Comparison of ENCODE assay signal across 15 cellular contexts in the genomic region with DNA sequence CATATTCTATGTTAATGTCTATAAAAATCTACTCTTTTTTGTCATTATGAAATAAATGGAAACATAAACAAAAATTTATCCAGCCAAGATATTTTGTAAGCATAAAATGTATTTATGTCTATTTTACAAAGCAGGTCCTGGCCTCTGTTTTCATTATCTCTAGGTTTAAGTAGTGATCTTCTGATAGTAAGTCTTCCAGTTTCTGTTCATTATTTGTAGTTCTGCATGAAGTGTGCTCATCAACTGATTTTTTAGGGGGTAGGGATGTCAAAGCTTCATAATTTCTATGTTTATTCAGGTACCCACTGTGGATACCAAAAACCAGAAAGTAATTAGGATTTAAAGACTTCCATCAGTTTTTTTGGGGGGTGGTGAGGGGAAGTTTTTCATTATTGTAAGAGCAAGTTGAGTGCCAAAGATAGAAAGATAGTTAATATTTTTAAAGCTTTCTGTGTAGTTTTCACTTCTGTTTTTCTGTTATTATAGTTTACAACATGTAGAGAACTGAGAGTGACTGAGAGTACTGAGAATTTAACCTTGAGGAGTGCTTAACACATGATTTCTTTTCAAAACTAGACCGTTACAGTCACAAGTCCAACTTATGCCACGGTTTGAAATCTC. TPM values are rescaled to one million over a fixed set of nuclear protein-coding genes. Genes with fewer than 3 reads are reported as not detected.
A peak's percentile ranks its signal among the peaks of the same experiment; 100 is the strongest.
DNase-seq lines count a peak whose midpoint lies in the region; ATAC-seq and TF ChIP-seq lines count a peak whose summit lies in the region.
"Had no signal": no experiment of that assay in that cellular context is flagged by ENCODE, and none has a peak within 500 bp of the region (broad histone marks: within the 10 kb centered on the region; RNA-seq: fewer than 3 reads in every experiment).

No MANE protein-coding gene starts in this region.

- H3K9me3 ChIP-seq in psoas muscle = no peaks in the 10 kb centered on the region
- H3K9me3 ChIP-seq: HAP-1, SJSA1 had no signal

- 77 to 85% (median 77%) methylated on average over 2 of the region's 2 CpGs for WGBS in psoas muscle, 3 donors

- no peaks in the 10 kb centered on the region for H3K4me1 ChIP-seq in psoas muscle
- H3K4me1 ChIP-seq: HAP-1, SJSA1 had no signal

- no peak overlapping the region for H3K27ac ChIP-seq in psoas muscle
- H3K27ac ChIP-seq: SJSA1 had no signal

- no peaks in the 10 kb centered on the region for H3K36me3 ChIP-seq in psoas muscle (ENCODE audit: insufficient read depth in 1 of 2, low read depth in 1 of 2)
- H3K36me3 ChIP-seq: HAP-1, SJSA1 had no signal

- intact Hi-C loops in psoas muscle (cut with DNase I) = no loop called here

- TF ChIP-seq CTCF in psoas muscle (IDR thresholded peaks at IDR 0.05) = no peak

- ATAC-seq in GM18498 (IDR thresholded peaks at IDR 0.05; ENCODE audit: unreplicated experiment) = peak; percentile 94
- peak; percentile 81 for ATAC-seq in GM19452 (IDR thresholded peaks at IDR 0.05; ENCODE audit: unreplicated experiment)
- peak; percentile 95 for ATAC-seq in HG02798 (IDR thresholded peaks at IDR 0.05; ENCODE audit: poor library complexity, unreplicated experiment)
- ATAC-seq in HG03469 (IDR thresholded peaks at IDR 0.05; ENCODE audit: unreplicated experiment) = peak; percentile 60
- no peak for ATAC-seq in psoas muscle
- ATAC-seq: activated CD4-positive, CD25-positive, alpha-beta regulatory T cell treated with anti-CD3 and anti-CD28 coated beads, Interleukin-2, amount 50 U/mL, for 24 hours had no signal

- H3K4me3 ChIP-seq in psoas muscle = no peak overlapping the region
- H3K4me3 ChIP-seq: HAP-1, SJSA1 had no signal

- no peak for DNase-seq in NCI-H2171 (lab: John Stamatoyannopoulos, UW)
- no peak for DNase-seq in cerebellar nuclear complex (lab: John Stamatoyannopoulos, UW)
- DNase-seq in psoas muscle = no peak
- DNase-seq in NCI-H510A (lab: John Stamatoyannopoulos, UW) = no peak
- DNase-seq: EL, Kasumi-1 had no signal

- no peaks in the 10 kb centered on the region for H3K27me3 ChIP-seq in psoas muscle (ENCODE audit: insufficient read depth in 3 of 3, low read length in 2 of 3)
- H3K27me3 ChIP-seq: SJSA1 had no signal

RNA-seq across cellular contexts. Expression of gene LMO3, which starts 30.6 kb away (rescaled TPM):
- total RNA-seq in psoas muscle = 1 to 10 TPM in 2 of 4 donors, under 1 TPM in 2; 0.10 to 2.8 (median 1.3) TPM
- polyA plus RNA-seq in psoas muscle = 1 to 10 TPM in 1 of 3 donors, under 1 TPM in 2; 0.17 to 1.4 (median 0.51) TPM
- total RNA-seq: mononuclear cell, NCI-H460, SJSA1 had no signal

Comparison
In these comparisons a context has a peak if more than half of its experiments do, and no peak if none do; other contexts are left out.
1. ATAC-seq: peak in GM18498 (single experiment), GM19452 (single experiment), HG02798 (single experiment) and HG03469 (single experiment); none in psoas muscle (0 of 4).